ENCODE assay signal across 25 cellular contexts in genomic region chr4:5926601-5927000, GRCh38. TPM values are rescaled to one million over a fixed set of nuclear protein-coding genes. Genes with fewer than 3 reads are reported as not detected.
"Had no signal": no experiment of that assay in that cellular context is flagged by ENCODE, and none has a peak within 500 bp of the region (broad histone marks: within the 10 kb centered on the region; RNA-seq: fewer than 3 reads in every experiment).

No MANE protein-coding gene starts in this region.

- H3K27ac ChIP-seq: left ventricle myocardium inferior, ovary, right atrium auricular region, skin epidermis, stomach, testis, thyroid gland, transverse colon, upper lobe of right lung had no signal

- H3K4me3 ChIP-seq: left ventricle myocardium inferior, lung, mucosa of descending colon, ovary, right atrium auricular region, skin epidermis, stomach, testis, thyroid gland, transverse colon, upper lobe of right lung had no signal

- H3K4me1 ChIP-seq: left ventricle myocardium inferior, right atrium auricular region, stomach, testis, transverse colon, upper lobe of right lung had no signal

- H3K27me3 ChIP-seq: ovary, testis, thyroid gland had no signal

- H3K9me3 ChIP-seq: left ventricle myocardium inferior, mucosa of descending colon, ovary, right atrium auricular region, stomach, testis, thyroid gland, transverse colon, upper lobe of right lung had no signal

- H3K36me3 Mint-ChIP-seq: naive thymus-derived CD4-positive, alpha-beta T cell; natural killer cell treated with Interleukin-12 subunit alpha and Interleukin-12 subunit beta and Interleukin-15 and Interleukin-18, amount 100 ng/mL, for 72 hours; stimulated activated naive B cell treated with anti-CD40 and anti-IgM and Interleukin-4, amounts not matched to agents 10 μg/mL and 1 μg/mL and 100 μg/mL, for 72 hours had no signal

- H3K4me3 Mint-ChIP-seq: naive thymus-derived CD4-positive, alpha-beta T cell; natural killer cell treated with Interleukin-12 subunit alpha and Interleukin-12 subunit beta and Interleukin-15 and Interleukin-18, amount 100 ng/mL, for 72 hours; stimulated activated naive B cell treated with anti-CD40 and anti-IgM and Interleukin-4, amounts not matched to agents 10 μg/mL and 1 μg/mL and 100 μg/mL, for 72 hours had no signal

- H3K27ac Mint-ChIP-seq: naive thymus-derived CD4-positive, alpha-beta T cell; natural killer cell treated with Interleukin-12 subunit alpha and Interleukin-12 subunit beta and Interleukin-15 and Interleukin-18, amount 100 ng/mL, for 72 hours; progenitor cell of endocrine pancreas; stimulated activated naive B cell treated with anti-CD40 and anti-IgM and Interleukin-4, amounts not matched to agents 10 μg/mL and 1 μg/mL and 100 μg/mL, for 72 hours had no signal

- H3K9me3 Mint-ChIP-seq: natural killer cell treated with Interleukin-12 subunit alpha and Interleukin-12 subunit beta and Interleukin-15 and Interleukin-18, amount 100 ng/mL, for 72 hours had no signal

- DNase-seq: hippocampal formation; kidney; left colon; left ventricle myocardium inferior; mesendoderm; midbrain; mucosa of descending colon; naive thymus-derived CD4-positive, alpha-beta T cell; ovary; stimulated activated CD4-positive, alpha-beta T cell treated with anti-CD3 and anti-CD28 coated beads, Interleukin-12 subunit alpha, Interleukin-12 subunit beta, amount 100 ng/mL, for 4 hours; stimulated activated CD4-positive, alpha-beta T cell treated with anti-CD3 and anti-CD28 coated beads, Interleukin-15, amount 100 ng/mL, for 24 hours; stimulated activated CD4-positive, alpha-beta T cell treated with anti-CD3 and anti-CD28 coated beads, Interleukin-2, amount 100 ng/mL, for 24 hours; stimulated activated CD4-positive, alpha-beta T cell treated with anti-CD3 and anti-CD28 coated beads, Interleukin-4, amount 100 ng/mL, for 1 hour; stimulated activated naive B cell treated with anti-CD40 and anti-IgM and Interleukin-4, amounts not matched to agents 10 μg/mL and 1 μg/mL and 100 μg/mL, for 72 hours; stimulated activated naive CD8-positive, alpha-beta T cell treated with anti-CD3 and anti-CD28 coated beads, Interleukin-15, Interleukin-2, amounts not matched to agents 100 U/mL and 50 U/mL, for 24 hours; stomach; testis; thyroid gland; transverse colon; upper lobe of right lung had no signal

- H3K36me3 ChIP-seq: left ventricle myocardium inferior, ovary, right atrium auricular region, stomach, thyroid gland, transverse colon, upper lobe of right lung had no signal

RNA-seq across cellular contexts. Expression of gene CRMP1, which starts 33.7 kb away (rescaled TPM):
- total RNA-seq: natural killer cell treated with Interleukin-12 subunit alpha and Interleukin-12 subunit beta and Interleukin-15 and Interleukin-18, amount 100 ng/mL, for 72 hours had no signal
- polyA plus RNA-seq: naive thymus-derived CD4-positive, alpha-beta T cell had no signal
